In the genomic region with DNA sequence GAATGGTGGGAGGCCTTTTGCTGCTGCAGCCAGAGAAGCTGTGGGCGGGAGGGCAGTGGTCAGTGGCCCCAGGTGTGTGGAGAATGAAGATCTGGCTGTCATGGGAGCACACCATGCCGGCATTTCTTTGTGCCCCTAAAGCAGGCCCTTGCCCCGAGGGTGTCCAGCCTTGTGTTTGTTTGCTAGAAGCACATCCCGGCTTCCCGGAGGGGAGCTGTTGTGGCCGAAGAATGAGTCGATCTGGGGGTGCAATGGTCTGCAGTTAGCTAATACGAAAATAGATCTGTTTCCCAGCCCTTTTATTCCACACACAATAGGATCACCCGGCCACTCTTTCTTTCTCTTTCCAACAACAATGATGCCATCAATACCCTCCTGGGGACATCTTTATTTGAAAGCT, we compare ENCODE assay signal across 1 cellular context.
TF ChIP-seq lines count a peak whose summit lies in the region.

No MANE protein-coding gene starts in this region.

TF ChIP-seq in H1, 55 proteins besides CTCF, POLR2A, EP300 and RAD21:
- TF ChIP-seq RBBP5 (IDR thresholded peaks at IDR 0.05; ENCODE audit: borderline replicate concordance, low read depth, low read length) = no peak
